Comparison of ENCODE assay signal across 8 cellular contexts in the genomic region with DNA sequence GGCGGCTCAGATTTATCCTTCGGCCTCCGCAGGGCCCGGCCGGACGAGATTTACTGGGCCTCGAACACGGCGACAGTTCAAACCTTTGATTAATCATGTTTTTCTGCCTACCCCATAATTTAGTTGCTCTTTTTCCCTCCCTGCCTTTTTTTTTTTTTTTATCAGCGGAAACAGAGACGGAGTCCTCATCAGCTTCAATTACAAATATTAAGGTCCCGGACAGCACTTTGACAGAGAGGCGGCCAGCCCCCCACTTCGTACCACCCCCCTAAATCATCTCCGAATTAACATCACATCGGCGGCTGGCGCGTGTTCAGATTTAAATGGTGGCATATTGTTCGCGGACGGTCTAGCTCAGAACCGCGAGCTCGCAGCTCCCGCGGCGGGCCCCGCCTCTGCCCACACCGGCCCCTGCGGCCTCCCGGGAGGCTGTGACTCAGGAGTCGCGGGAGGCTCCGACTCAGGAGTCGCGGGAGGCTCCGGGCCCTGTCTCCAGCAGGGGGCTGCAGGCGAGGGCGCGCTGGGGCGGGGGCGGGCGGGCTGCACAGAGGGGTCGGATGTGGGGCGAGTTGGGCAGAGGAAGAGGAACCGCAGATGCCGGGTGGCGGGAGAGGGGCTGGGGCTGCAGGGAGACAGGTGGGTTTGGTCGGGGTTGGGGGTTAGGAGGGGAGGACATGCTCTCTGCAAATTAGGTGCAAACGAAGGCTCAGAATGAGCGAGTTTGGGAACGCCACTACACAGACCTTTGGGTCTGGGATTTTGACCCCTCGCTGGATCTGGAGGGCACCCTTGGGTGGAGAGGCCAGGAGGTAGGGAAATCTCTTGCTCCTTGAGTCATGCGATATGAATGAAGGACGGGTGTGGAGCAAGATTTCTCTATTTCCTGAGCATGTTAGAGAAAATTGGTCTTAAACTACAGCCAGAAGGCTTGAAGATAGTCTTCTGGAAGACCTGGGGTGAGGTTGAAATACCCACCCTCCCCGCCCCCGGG. TPM values are rescaled to one million over a fixed set of nuclear protein-coding genes. Genes with fewer than 3 reads are reported as not detected.
A peak's percentile ranks its signal among the peaks of the same experiment; 100 is the strongest.
DNase-seq lines count a peak whose midpoint lies in the region; ATAC-seq and TF ChIP-seq lines count a peak whose summit lies in the region.

No MANE protein-coding gene starts in this region.

- intact Hi-C loops in mucosa of descending colon (cut with DNase I, micrococcal nuclease) (no loop called here), vagina (cut with DNase I) (no loop called here)

- H3K9ac ChIP-seq in endodermal cell (ENCODE audit: extremely low read depth, low read length, poor library complexity, severe bottlenecking), result no peak overlapping the region

- no peaks in the 10 kb centered on the region for H3K4me1 ChIP-seq in endodermal cell (ENCODE audit: control insufficient read depth, insufficient read depth, low read length)
- peaks cover 8% of the 10 kb centered on the region for H3K4me1 ChIP-seq in mucosa of descending colon (ENCODE audit: low read depth)
- peaks cover 27% of the 10 kb centered on the region for H3K4me1 ChIP-seq in vagina

- H3K4me3 ChIP-seq in endodermal cell (ENCODE audit: low read length), result peak overlapping the region; percentile 71
- H3K4me3 ChIP-seq in mucosa of descending colon, result no peak overlapping the region
- H3K4me3 ChIP-seq in vagina, result peak overlapping the region; percentile 32 to 42

- peak overlapping the region; percentile 54 for H3K4me3 Mint-ChIP-seq in endodermal cell

- H3K27ac ChIP-seq in endodermal cell (ENCODE audit: low read depth, low read length) (no peak overlapping the region), vagina (no peak overlapping the region)

- H3K27me3 ChIP-seq in endodermal cell (ENCODE audit: control insufficient read depth, insufficient read depth, low read length, poor library complexity, severe bottlenecking) (peaks cover 70% of the 10 kb centered on the region), vagina (peaks cover 12% of the 10 kb centered on the region)

- ATAC-seq in mucosa of descending colon, result peak; percentile 52

- TF ChIP-seq CTCF in endodermal cell (conservative IDR thresholded peaks at IDR 0.05) (peak; percentile 62), mucosa of descending colon (IDR thresholded peaks at IDR 0.05) (no peak), vagina (IDR thresholded peaks at IDR 0.05) (no peak)

- peaks cover 74% of the 10 kb centered on the region for H3K27me3 Mint-ChIP-seq in endodermal cell (ENCODE audit: insufficient read depth)

- no peaks in the 10 kb centered on the region for H3K36me3 ChIP-seq in endodermal cell (ENCODE audit: control insufficient read depth, insufficient read depth, low read length)
- no peaks in the 10 kb centered on the region for H3K36me3 ChIP-seq in mucosa of descending colon (ENCODE audit: low read depth)
- H3K36me3 ChIP-seq in vagina, result no peaks in the 10 kb centered on the region

- H3K9me3 ChIP-seq in endodermal cell (ENCODE audit: control insufficient read depth, low read length) (no peaks in the 10 kb centered on the region), mucosa of descending colon (no peaks in the 10 kb centered on the region), vagina (no peaks in the 10 kb centered on the region)

- H3K4me1 Mint-ChIP-seq in endodermal cell, result peaks cover 13% of the 10 kb centered on the region

- no peak for TF ChIP-seq POLR2A in vagina (IDR thresholded peaks at IDR 0.05)

- H3K27ac Mint-ChIP-seq in endodermal cell, result no peak overlapping the region

- WGBS in endodermal cell (ENCODE audit: insufficient coverage in 1 of 2, insufficient read length in 1 of 2), 2 experiments, result 8 to 12% methylated on average over 30 to 58 of the region's 58 CpGs

- no peaks in the 10 kb centered on the region for H3K9me3 Mint-ChIP-seq in endodermal cell

- no peaks in the 10 kb centered on the region for H3K36me3 Mint-ChIP-seq in endodermal cell (ENCODE audit: low read depth)

- DNase-seq in NCI-H1436 (lab: John Stamatoyannopoulos, UW) (peak; percentile 37), NCI-H1436 treated with DMSO at 0.1 percent for 48 hours (lab: John Stamatoyannopoulos, UW) (no peak), endodermal cell (peak; percentile 91), mucosa of descending colon (peak in 2 of 3 donors; percentile 33 to 44), vagina (ENCODE audit: extremely low spot score in 2 of 2) (no peak), occipital lobe (lab: John Stamatoyannopoulos, UW) (no peak), pons (ENCODE audit: low spot score) (no peak)
- peak; percentile 26 to 29 for DNase-seq in activated CD4-positive, alpha-beta T cell treated with anti-CD3 and anti-CD28 coated beads for 4 hours

RNA-seq across cellular contexts. Expression of gene ATP5MC2, which starts 19.6 kb away (rescaled TPM):
- total RNA-seq in endodermal cell (100 to 1,000 TPM; 299 to 307 TPM), mucosa of descending colon (100 to 1,000 TPM; 328 to 354 (median 349) TPM), vagina (311 TPM), occipital lobe (61.8 TPM)
- polyA plus RNA-seq in endodermal cell (2013, experiment 1 of 2), result 609 TPM
- 513 TPM for polyA plus RNA-seq in endodermal cell (2013, experiment 2 of 2)

RNA-seq across cellular contexts. Expression of gene CALCOCO1, which starts 31.8 kb away (rescaled TPM):
- total RNA-seq in endodermal cell (10 to 100 TPM; 41.4 to 45.7 TPM), mucosa of descending colon (100 to 1,000 TPM in 2 of 3 donors, 10 to 100 TPM in 1; 62.2 to 235 (median 119) TPM), vagina (131 TPM), occipital lobe (69.7 TPM)
- 72.2 TPM for polyA plus RNA-seq in endodermal cell (2013, experiment 1 of 2)
- 59.0 TPM for polyA plus RNA-seq in endodermal cell (2013, experiment 2 of 2)

RNA-seq across cellular contexts. Expression of gene CISTR, which starts 56.3 kb away (rescaled TPM):
- total RNA-seq in endodermal cell (not detected), mucosa of descending colon (not detected), vagina (not detected), occipital lobe (not detected)
- polyA plus RNA-seq in endodermal cell (2013, experiment 1 of 2), result not detected
- polyA plus RNA-seq in endodermal cell (2013, experiment 2 of 2), result not detected

Comparison
In these comparisons a context has a peak if more than half of its experiments do, and no peak if none do; other contexts are left out.
1. DNase-seq: peak in NCI-H1436 (single experiment), activated CD4-positive, alpha-beta T cell treated with anti-CD3 and anti-CD28 coated beads for 4 hours (2 of 2), endodermal cell (single experiment) and mucosa of descending colon (2 of 3); none in NCI-H1436 treated with DMSO at 0.1 percent for 48 hours (single experiment), vagina (0 of 2), occipital lobe (single experiment) and pons (single experiment).